Comparison of ENCODE assay signal across 16 cellular contexts in the genomic region with DNA sequence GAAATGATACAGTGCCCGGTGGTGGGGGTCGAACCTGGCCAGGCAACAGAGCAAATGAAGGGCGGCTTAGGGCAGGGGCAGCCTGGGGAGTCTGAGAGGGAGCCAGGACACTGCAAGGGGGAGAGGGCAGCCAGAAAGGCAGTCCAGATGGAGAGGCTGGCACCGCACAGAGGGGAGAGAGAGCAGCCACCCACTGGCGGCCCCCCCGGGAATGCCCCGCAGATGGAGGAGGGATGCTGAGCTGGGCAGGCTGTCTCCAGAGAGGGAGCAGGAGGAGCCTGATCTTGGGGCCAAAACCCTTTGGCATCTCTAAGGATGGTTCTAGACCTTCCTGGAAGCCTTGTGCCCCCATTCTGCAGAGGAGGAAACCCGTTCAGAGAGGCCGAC.
DNase-seq lines count a peak whose midpoint lies in the region; ATAC-seq and TF ChIP-seq lines count a peak whose summit lies in the region.
"Had no signal": no experiment of that assay in that cellular context is flagged by ENCODE, and none has a peak within 500 bp of the region (broad histone marks: within the 10 kb centered on the region; RNA-seq: fewer than 3 reads in every experiment).

No MANE protein-coding gene starts in this region.

- no peaks in the 10 kb centered on the region for H3K4me1 ChIP-seq in Panc1 (ENCODE audit: control insufficient read depth, insufficient read depth, low read length)
- H3K4me1 ChIP-seq: HAP-1 had no signal

- peaks cover 8% of the 10 kb centered on the region; the same call in 1 of the 2 replicates for H3K27me3 Mint-ChIP-seq in HFFc6 (ENCODE audit: insufficient read depth)
- peaks cover 22% of the 10 kb centered on the region for H3K27me3 Mint-ChIP-seq in stimulated activated memory B cell treated with anti-CD40 and anti-IgM and Interleukin-4, amounts not matched to agents 10 μg/mL and 1 μg/mL and 100 μg/mL, for 72 hours

- BruUV-seq in Panc1 (replicated peaks; lab: Mats Ljungman, UMichigan) = no TSS peak

- H3K27me3 ChIP-seq in Panc1 (ENCODE audit: control insufficient read depth, insufficient read depth, low read length) (no peaks in the 10 kb centered on the region), layer of hippocampus (ENCODE audit: control insufficient read depth, insufficient read depth, low read length) (no peaks in the 10 kb centered on the region)

- H3K4me1 Mint-ChIP-seq in HFFc6 (ENCODE audit: low read depth) = peaks cover 27% of the 10 kb centered on the region
- H3K4me1 Mint-ChIP-seq in stimulated activated memory B cell treated with anti-CD40 and anti-IgM and Interleukin-4, amounts not matched to agents 10 μg/mL and 1 μg/mL and 100 μg/mL, for 72 hours = peaks cover 11% of the 10 kb centered on the region

- DNase-seq in HFFc6 (no peak), Panc1 (ENCODE audit: low read depth, low spot score) (no peak), DMS114 treated with DMSO at 0.1 percent for 48 hours (lab: John Stamatoyannopoulos, UW; ENCODE audit: unreplicated experiment) (no peak), NCI-H1436 (lab: John Stamatoyannopoulos, UW) (no peak), NCI-H2171 treated with DMSO at 0.1 percent for 48 hours (lab: John Stamatoyannopoulos, UW) (no peak)
- DNase-seq: C1 segment of cervical spinal cord; Calu3; CD4-positive, alpha-beta T cell; DND-41; GDM1 had no signal

- intact Hi-C loops in Panc1 (cut with micrococcal nuclease; ENCODE audit: unreplicated experiment) = no loop called here

- H3K27ac ChIP-seq in Panc1 (ENCODE audit: low read length) = no peak overlapping the region
- H3K27ac ChIP-seq in layer of hippocampus (ENCODE audit: low read depth, low read length) = peak overlapping the region; percentile 33
- H3K27ac ChIP-seq: HL-60 had no signal

- CTCF ChIA-PET in Panc1 (lab: Charles Lee) = interaction anchor here (0.6 kb wide), 1 partner anchor 121 kb away, joined by 5 read pairs; no protein-coding TSS in a partner anchor

- no peak overlapping the region for H3K4me3 Mint-ChIP-seq in HFFc6
- H3K4me3 Mint-ChIP-seq in stimulated activated memory B cell treated with anti-CD40 and anti-IgM and Interleukin-4, amounts not matched to agents 10 μg/mL and 1 μg/mL and 100 μg/mL, for 72 hours = no peak overlapping the region
- H3K4me3 Mint-ChIP-seq: B cell; CD4-positive, alpha-beta T cell had no signal

- H3K36me3 Mint-ChIP-seq in HFFc6 (ENCODE audit: low read depth) = peaks cover 6% of the 10 kb centered on the region
- no peaks in the 10 kb centered on the region for H3K36me3 Mint-ChIP-seq in stimulated activated memory B cell treated with anti-CD40 and anti-IgM and Interleukin-4, amounts not matched to agents 10 μg/mL and 1 μg/mL and 100 μg/mL, for 72 hours

- H3K4me3 ChIP-seq in Panc1 (ENCODE audit: low read depth in 2 of 2, low read length in 2 of 2) = no peak overlapping the region
- H3K4me3 ChIP-seq: HAP-1 had no signal

- TF ChIP-seq CTCF in HFFc6 (IDR thresholded peaks at IDR 0.05) = no peak
- TF ChIP-seq CTCF in Panc1 (IDR thresholded peaks at IDR 0.05) = no peak

- no peaks in the 10 kb centered on the region for H3K36me3 ChIP-seq in Panc1 (ENCODE audit: control insufficient read depth, insufficient read depth, low read length)
- H3K36me3 ChIP-seq: HAP-1 had no signal

- POLR2A ChIA-PET in Panc1 (lab: Charles Lee) = no interaction called here

- ATAC-seq in Panc1 = peak; percentile 11; the same call in 1 of the 2 replicates
- ATAC-seq in stimulated activated memory B cell treated with anti-CD40 and anti-IgM and Interleukin-4, amounts not matched to agents 10 μg/mL and 1 μg/mL and 100 μg/mL, for 72 hours = peak; percentile 29
- ATAC-seq in HG03469 (IDR thresholded peaks at IDR 0.05; ENCODE audit: unreplicated experiment) = no peak

- H3K9me3 Mint-ChIP-seq in HFFc6 = no peaks in the 10 kb centered on the region
- H3K9me3 Mint-ChIP-seq in stimulated activated memory B cell treated with anti-CD40 and anti-IgM and Interleukin-4, amounts not matched to agents 10 μg/mL and 1 μg/mL and 100 μg/mL, for 72 hours = no peaks in the 10 kb centered on the region
- H3K9me3 Mint-ChIP-seq: CD4-positive, alpha-beta T cell had no signal

- peak overlapping the region; percentile 36; the same call in 1 of the 2 replicates for H3K27ac Mint-ChIP-seq in HFFc6
- no peak overlapping the region for H3K27ac Mint-ChIP-seq in stimulated activated memory B cell treated with anti-CD40 and anti-IgM and Interleukin-4, amounts not matched to agents 10 μg/mL and 1 μg/mL and 100 μg/mL, for 72 hours
- H3K27ac Mint-ChIP-seq: B cell; CD4-positive, alpha-beta T cell had no signal

- in situ Hi-C loops in Panc1 (cut with HindIII; ENCODE audit: low pct_unique_long_range_greater_than_20kb, low sequenced_read_pairs) = no loop called here

- no peaks in the 10 kb centered on the region for H3K9me3 ChIP-seq in Panc1 (ENCODE audit: control insufficient read depth, insufficient read depth, low read depth, low read length)
- H3K9me3 ChIP-seq: HAP-1 had no signal
